ENCODE assay signal across 8 cellular contexts in genomic region chr1:2821970-2822620, GRCh38. TPM values are rescaled to one million over a fixed set of nuclear protein-coding genes. Genes with fewer than 3 reads are reported as not detected.
DNase-seq lines count a peak whose midpoint lies in the region; ATAC-seq and TF ChIP-seq lines count a peak whose summit lies in the region.

No MANE protein-coding gene starts in this region.

- H3K36me3 Mint-ChIP-seq in natural killer cell = no peaks in the 10 kb centered on the region

- no TSS peak for BruUV-seq in PC-9 (replicated peaks; lab: Mats Ljungman, UMichigan)

- H3K9me3 ChIP-seq in PC-9 (ENCODE audit: insufficient read depth, low read depth) = no peaks in the 10 kb centered on the region
- H3K9me3 ChIP-seq in upper lobe of right lung = no peaks in the 10 kb centered on the region

- DNase-seq in NCI-H1417 (lab: John Stamatoyannopoulos, UW) (peak in 2 of 3 experiments; percentile 20 to 37), NCI-H1417 treated with DMSO at 0.1 percent for 48 hours (lab: John Stamatoyannopoulos, UW) (no peak), PC-9 (no peak), anterior cingulate cortex (lab: John Stamatoyannopoulos, UW) (peak in 45 of 58 donors; percentile 6 to 66 (median 21)), natural killer cell (no peak), upper lobe of right lung (no peak), kidney glomerular epithelial cell (lab: John Stamatoyannopoulos, UW) (no peak), superior temporal gyrus (ENCODE audit: extremely low spot score) (no peak)

- H3K27ac Mint-ChIP-seq in natural killer cell = no peak overlapping the region

- no peaks in the 10 kb centered on the region for H3K9me3 Mint-ChIP-seq in natural killer cell

- H3K27me3 ChIP-seq in PC-9 (ENCODE audit: insufficient read depth, low read depth) (peaks cover 66% of the 10 kb centered on the region), upper lobe of right lung (peaks cover 6% of the 10 kb centered on the region)

- H3K4me1 ChIP-seq in PC-9 (replicated peaks; ENCODE audit: insufficient read depth) = no peaks in the 10 kb centered on the region
- peaks cover 4% of the 10 kb centered on the region for H3K4me1 ChIP-seq in upper lobe of right lung

- H4K20me1 ChIP-seq in PC-9 (ENCODE audit: insufficient read depth) = no peaks in the 10 kb centered on the region; the same call in 1 of the 2 replicates

- H3K36me3 ChIP-seq in PC-9 (ENCODE audit: low read depth) (no peaks in the 10 kb centered on the region), upper lobe of right lung (no peaks in the 10 kb centered on the region)

- H3K79me2 ChIP-seq in PC-9 (ENCODE audit: low read depth) = no peaks in the 10 kb centered on the region

- H3K9me2 ChIP-seq in PC-9 (ENCODE audit: insufficient read depth) = no peaks in the 10 kb centered on the region

- no peak overlapping the region for H3K27ac ChIP-seq in PC-9
- H3K27ac ChIP-seq in upper lobe of right lung = no peak overlapping the region

- no peak overlapping the region for H3K4me3 Mint-ChIP-seq in natural killer cell

- peaks cover 7 to 9% of the 10 kb centered on the region in 2 donors for H3K27me3 Mint-ChIP-seq in natural killer cell (ENCODE audit: low read depth in 2 of 2)

- H3F3A ChIP-seq in PC-9 (ENCODE audit: insufficient read depth, low read depth) = no peaks in the 10 kb centered on the region

- no peak overlapping the region for H2AFZ ChIP-seq in PC-9

- H3K4me3 ChIP-seq in PC-9 (no peak overlapping the region), upper lobe of right lung (no peak overlapping the region)

- POLR2A ChIA-PET in PC-9 (lab: Charles Lee; ENCODE audit: unreplicated experiment) = no interaction called here

- H3K4me2 ChIP-seq in PC-9 = no peak overlapping the region

- peaks cover 0 to 3% of the 10 kb centered on the region in 2 donors for H3K4me1 Mint-ChIP-seq in natural killer cell

- TF ChIP-seq CTCF in PC-9 (conservative IDR thresholded peaks at IDR 0.05) (peak; percentile 62), natural killer cell (IDR thresholded peaks at IDR 0.05) (peak; percentile 36), upper lobe of right lung (IDR thresholded peaks at IDR 0.05) (peak; percentile 57)

- CTCF ChIA-PET in PC-9 (lab: Charles Lee) = no interaction called here

- ATAC-seq in natural killer cell (peak in 2 of 3 donors; percentile 30 to 84), upper lobe of right lung (peak; percentile 78)

- intact Hi-C loops in PC-9 (cut with micrococcal nuclease; ENCODE audit: unreplicated experiment) = no loop called here
- intact Hi-C loops in natural killer cell (cut with micrococcal nuclease) = loop anchor here (5.0 kb wide), 1 partner anchor 600 kb away; no protein-coding TSS in a partner anchor
- intact Hi-C loops in upper lobe of right lung (cut with DNase I) = no loop called here

RNA-seq across cellular contexts. Expression of gene TTC34, which starts 20.6 kb away (rescaled TPM):
- total RNA-seq in PC-9 (2021) = 1.5 and 1.7 TPM in 2 replicates
- 1 to 10 TPM in 2 of 3 donors, under 1 TPM in 1; 0.80 to 1.4 (median 1.2) TPM for total RNA-seq in natural killer cell
- 1.3 TPM for total RNA-seq in upper lobe of right lung

Comparison
In these comparisons a context has a peak if more than half of its experiments do, and no peak if none do; other contexts are left out.
1. DNase-seq: peak in NCI-H1417 (2 of 3) and anterior cingulate cortex (45 of 58); none in NCI-H1417 treated with DMSO at 0.1 percent for 48 hours (single experiment), PC-9 (0 of 2), natural killer cell (single experiment), upper lobe of right lung (single experiment), kidney glomerular epithelial cell (single experiment) and superior temporal gyrus (single experiment).
2. Peak in every context shown above with its lines, with median percentiles within 50 percentile points of each other: CTCF ChIP-seq.